In genomic region chr4:144754562-144755410, GRCh38 we compare ENCODE assay signal across 9 cellular contexts.
DNase-seq lines count a peak whose midpoint lies in the region; ATAC-seq and TF ChIP-seq lines count a peak whose summit lies in the region.
"Had no signal": no experiment of that assay in that cellular context is flagged by ENCODE, and none has a peak within 500 bp of the region (broad histone marks: within the 10 kb centered on the region; RNA-seq: fewer than 3 reads in every experiment).

No MANE protein-coding gene starts in this region.

- H2AFZ ChIP-seq in OCI-LY1 (ENCODE audit: low read length) = no peak overlapping the region

- intact Hi-C loops in sciatic nerve (cut with DNase I) = no loop called here

- H3K27ac ChIP-seq in OCI-LY1 (ENCODE audit: low read depth, low read length, poor library complexity, severe bottlenecking) = no peak overlapping the region
- H3K27ac ChIP-seq: BLaER1 had no signal

- no peak overlapping the region for H3K9ac ChIP-seq in OCI-LY1 (ENCODE audit: low read length)
- H3K9ac ChIP-seq: BLaER1 had no signal

- H3K9me3 ChIP-seq in OCI-LY1 (ENCODE audit: low read length) = no peaks in the 10 kb centered on the region
- H3K9me3 ChIP-seq: BLaER1 had no signal

- H3K9me2 ChIP-seq in OCI-LY1 (ENCODE audit: low read depth, low read length) = no peaks in the 10 kb centered on the region

- DNase-seq in SIG-M5 treated with dmso at 0.1 percent for 504 hours (lab: John Stamatoyannopoulos, UW; ENCODE audit: unreplicated experiment) = peak; percentile 1
- DNase-seq in SIG-M5 (lab: John Stamatoyannopoulos, UW) = no peak
- DNase-seq in fibroblast of peridontal ligament (ENCODE audit: extremely low read depth) = peak; percentile 20
- DNase-seq in retinal pigment epithelial cell (ENCODE audit: low read depth) = peak; percentile 5
- no peak for DNase-seq in sciatic nerve (ENCODE audit: low spot score)

- H3F3A ChIP-seq in OCI-LY1 (ENCODE audit: insufficient read depth, low read length) = no peaks in the 10 kb centered on the region

- TF ChIP-seq CTCF in OCI-LY1 (IDR thresholded peaks at IDR 0.05; ENCODE audit: low read length) (peak; percentile 18; the same call in 1 of the 2 replicates), retinal pigment epithelial cell (conservative IDR thresholded peaks at IDR 0.05; ENCODE audit: low read depth, low read length) (peak; percentile 57)

- H3K4me3 ChIP-seq in OCI-LY1 (ENCODE audit: low read depth, low read length, poor library complexity, severe bottlenecking) = no peak overlapping the region
- H3K4me3 ChIP-seq in retinal pigment epithelial cell (ENCODE audit: low read length) = no peak overlapping the region
- H3K4me3 ChIP-seq: BLaER1 had no signal

- H3K27me3 ChIP-seq in OCI-LY1 (ENCODE audit: insufficient read depth, low read length) = no peaks in the 10 kb centered on the region
- H3K27me3 ChIP-seq: BLaER1 had no signal

- H3K79me2 ChIP-seq in OCI-LY1 (ENCODE audit: insufficient read depth, low read length) = no peaks in the 10 kb centered on the region

- no peak overlapping the region for H3K4me2 ChIP-seq in OCI-LY1 (ENCODE audit: low read length)
- H3K4me2 ChIP-seq: BLaER1 had no signal

- ATAC-seq in sciatic nerve (no peak), HG03039 (IDR thresholded peaks at IDR 0.05; ENCODE audit: unreplicated experiment) (no peak), HG02981 (IDR thresholded peaks at IDR 0.05; ENCODE audit: unreplicated experiment) (no peak)

- H3K4me1 ChIP-seq in OCI-LY1 (ENCODE audit: insufficient read depth, low read length, severe bottlenecking) = no peaks in the 10 kb centered on the region
- H3K4me1 ChIP-seq: BLaER1 had no signal

- no peaks in the 10 kb centered on the region for H3K36me3 ChIP-seq in OCI-LY1 (ENCODE audit: insufficient read depth, low read length)
- H3K36me3 ChIP-seq: BLaER1 had no signal

- no peaks in the 10 kb centered on the region for H4K20me1 ChIP-seq in OCI-LY1 (ENCODE audit: insufficient read depth, low read length)
- H4K20me1 ChIP-seq: BLaER1 had no signal

Comparison
In these comparisons a context has a peak if more than half of its experiments do, and no peak if none do; other contexts are left out.
1. DNase-seq: peak in SIG-M5 treated with dmso at 0.1 percent for 504 hours (single experiment), fibroblast of peridontal ligament (single experiment) and retinal pigment epithelial cell (single experiment); none in SIG-M5 (single experiment) and sciatic nerve (single experiment).